26 cellular contexts compared by ENCODE assay signal in the genomic region with DNA sequence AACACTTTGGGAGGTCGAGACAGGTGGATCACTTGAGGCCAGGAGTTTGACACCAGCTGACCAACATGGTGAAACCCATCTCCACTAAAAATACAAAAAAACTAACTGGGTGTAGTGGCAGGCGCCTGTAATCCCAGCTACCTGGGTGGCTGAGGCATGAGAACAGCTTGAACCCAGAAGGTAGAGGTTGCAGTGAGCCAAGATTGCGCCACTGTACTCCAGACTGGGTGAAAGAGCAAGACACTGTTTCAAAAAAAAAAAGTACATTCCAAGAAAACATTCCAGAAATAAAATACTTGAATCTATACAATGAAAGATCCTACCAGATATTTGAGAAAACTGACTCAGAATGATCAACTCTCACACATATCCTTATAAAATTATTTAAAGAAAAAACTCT.
"Had no signal": no experiment of that assay in that cellular context is flagged by ENCODE, and none has a peak within 500 bp of the region (broad histone marks: within the 10 kb centered on the region; RNA-seq: fewer than 3 reads in every experiment).

No MANE protein-coding gene starts in this region.

- H3K36me3 ChIP-seq: ascending aorta, Peyer's patch, SJCRH30, WERI-Rb-1 had no signal

- H3K9me3 ChIP-seq: ascending aorta, body of pancreas, Peyer's patch, SJCRH30, SK-N-SH had no signal

- H3K9me3 Mint-ChIP-seq: activated naive CD8-positive, alpha-beta T cell treated with anti-CD3 and anti-CD28 coated beads, Interleukin-2, amount 10 ng/mL, durations not matched to agents 7 days and 5 days; central memory CD8-positive, alpha-beta T cell had no signal

- H3K27ac ChIP-seq: ascending aorta, body of pancreas, Peyer's patch, RWPE1, SJCRH30, WERI-Rb-1 had no signal

- H3K27ac Mint-ChIP-seq: activated CD8-positive, alpha-beta T cell treated with anti-CD3 and anti-CD28 coated beads, Interleukin-2, amount 10 ng/mL, durations not matched to agents 7 days and 5 days; activated naive CD8-positive, alpha-beta T cell treated with anti-CD3 and anti-CD28 coated beads, Interleukin-2, amount 10 ng/mL, durations not matched to agents 7 days and 5 days had no signal

- H3K4me1 ChIP-seq: ascending aorta, body of pancreas, Peyer's patch had no signal

- H3K27me3 Mint-ChIP-seq: activated naive CD8-positive, alpha-beta T cell treated with anti-CD3 and anti-CD28 coated beads, Interleukin-2, amount 10 ng/mL, durations not matched to agents 7 days and 5 days; central memory CD8-positive, alpha-beta T cell had no signal

- H3K4me3 ChIP-seq: ascending aorta, body of pancreas, Peyer's patch, SJCRH30 had no signal

- H3K27me3 ChIP-seq: ascending aorta, body of pancreas, Peyer's patch, SJCRH30 had no signal

- DNase-seq: activated CD4-positive, alpha-beta T cell treated with anti-CD3 and anti-CD28 coated beads for 4 hours; activated CD8-positive, alpha-beta memory T cell treated with anti-CD3 and anti-CD28 coated beads, Interleukin-2, amount 50 U/mL, for 48 hours; activated CD8-positive, alpha-beta T cell treated with anti-CD3 and anti-CD28 coated beads, Interleukin-2, amount 10 ng/mL, durations not matched to agents 7 days and 5 days; activated naive CD4-positive, alpha-beta T cell treated with anti-CD3 and anti-CD28 coated beads, Interleukin-2, amount 50 U/mL, for 16 hours; activated naive CD8-positive, alpha-beta T cell treated with anti-CD3 and anti-CD28 coated beads, Interleukin-2, amount 10 ng/mL, durations not matched to agents 7 days and 5 days; activated T-cell treated with anti-CD3 and anti-CD28 coated beads, Interleukin-2, amount 50 U/mL, for 1 hour; amniotic stem cell; body of pancreas; Kasumi-1; NCI-H1092; NCI-H1417; NCI-H1930; NCI-H2171 treated with DMSO at 0.1 percent for 48 hours; NCI-H226; NCI-H526; NCI-H774; Peyer's patch; Right ventricle myocardium superior; SJCRH30; SK-N-SH; T-helper 1 cell; WERI-Rb-1 had no signal

- H3K4me3 Mint-ChIP-seq: activated CD8-positive, alpha-beta T cell treated with anti-CD3 and anti-CD28 coated beads, Interleukin-2, amount 10 ng/mL, durations not matched to agents 7 days and 5 days; activated naive CD8-positive, alpha-beta T cell treated with anti-CD3 and anti-CD28 coated beads, Interleukin-2, amount 10 ng/mL, durations not matched to agents 7 days and 5 days; central memory CD8-positive, alpha-beta T cell had no signal

- ATAC-seq: activated CD4-positive, CD25-positive, alpha-beta regulatory T cell treated with anti-CD3 and anti-CD28 coated beads, Interleukin-2, amount 50 U/mL, for 24 hours; activated CD8-positive, alpha-beta T cell treated with anti-CD3 and anti-CD28 coated beads, Interleukin-2, amount 10 ng/mL, durations not matched to agents 7 days and 5 days; body of pancreas had no signal
